In genomic region chr1:207052736-207053545, GRCh38 we compare ENCODE assay signal across 2 cellular contexts.
TF ChIP-seq lines count a peak whose summit lies in the region.

TSS of gene PFKFB2 (plus strand) at chr1:207053275. CDS start at chr1:207054718, 1,443 bp downstream.

TF ChIP-seq in HEK293, 187 proteins besides CTCF, POLR2A, EP300 and RAD21 (continued from another document and continues in another):
- TF ChIP-seq, protein P1, sequence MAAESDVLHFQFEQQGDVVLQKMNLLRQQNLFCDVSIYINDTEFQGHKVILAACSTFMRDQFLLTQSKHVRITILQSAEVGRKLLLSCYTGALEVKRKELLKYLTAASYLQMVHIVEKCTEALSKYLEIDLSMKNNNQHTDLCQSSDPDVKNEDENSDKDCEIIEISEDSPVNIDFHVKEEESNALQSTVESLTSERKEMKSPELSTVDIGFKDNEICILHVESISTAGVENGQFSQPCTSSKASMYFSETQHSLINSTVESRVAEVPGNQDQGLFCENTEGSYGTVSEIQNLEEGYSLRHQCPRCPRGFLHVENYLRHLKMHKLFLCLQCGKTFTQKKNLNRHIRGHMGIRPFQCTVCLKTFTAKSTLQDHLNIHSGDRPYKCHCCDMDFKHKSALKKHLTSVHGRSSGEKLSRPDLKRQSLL (tag by site-specific recombination; IDR thresholded peaks at IDR 0.05), result peak; percentile 76; the same call in 1 of the 2 replicates
- peak; percentile 74; the same call in 1 of the 2 replicates for TF ChIP-seq ZNF2 (tag by site-specific recombination; IDR thresholded peaks at IDR 0.05)
- peak; percentile 67; the same call in 1 of the 2 replicates for TF ChIP-seq MYNN (tag by site-specific recombination; IDR thresholded peaks at IDR 0.05; ENCODE audit: borderline replicate concordance)
- peak; percentile 72 for TF ChIP-seq ZNF341 (tag by site-specific recombination; IDR thresholded peaks at IDR 0.05; ENCODE audit: low read depth)
- peak; percentile 74 for TF ChIP-seq KLF10 (tag by site-specific recombination; IDR thresholded peaks at IDR 0.05)
- TF ChIP-seq ZNF214 (tag by site-specific recombination; IDR thresholded peaks at IDR 0.05; ENCODE audit: borderline replicate concordance), result no peak
- TF ChIP-seq TCF7L2 (IDR thresholded peaks at IDR 0.05; ENCODE audit: borderline replicate concordance, low read depth, low read length), result no peak
- TF ChIP-seq, protein P2, sequence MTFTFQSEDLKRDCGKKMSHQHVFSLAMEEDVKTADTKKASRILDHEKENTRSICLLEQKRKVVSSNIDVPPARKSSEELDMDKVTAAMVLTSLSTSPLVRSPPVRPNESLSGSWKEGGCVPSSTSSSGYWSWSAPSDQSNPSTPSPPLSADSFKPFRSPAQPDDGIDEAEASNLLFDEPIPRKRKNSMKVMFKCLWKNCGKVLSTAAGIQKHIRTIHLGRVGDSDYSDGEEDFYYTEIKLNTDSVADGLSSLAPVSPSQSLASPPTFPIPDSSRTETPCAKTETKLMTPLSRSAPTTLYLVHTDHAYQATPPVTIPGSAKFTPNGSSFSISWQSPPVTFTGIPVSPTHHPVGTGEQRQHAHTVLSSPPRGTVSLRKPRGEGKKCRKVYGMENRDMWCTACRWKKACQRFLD (tag by site-specific recombination; IDR thresholded peaks at IDR 0.05), result peak; percentile 92
- peak; percentile 51; the same call in 1 of the 2 replicates for TF ChIP-seq KLF17 (tag by site-specific recombination; IDR thresholded peaks at IDR 0.05)
- peak; percentile 66 for TF ChIP-seq ZNF629 (tag by site-specific recombination; IDR thresholded peaks at IDR 0.05)
- peak; percentile 67; the same call in 1 of the 2 replicates for TF ChIP-seq PATZ1 (tag by site-specific recombination; IDR thresholded peaks at IDR 0.05)
- TF ChIP-seq ZBTB11 (tag by site-specific recombination; conservative IDR thresholded peaks at IDR 0.05; ENCODE audit: low read depth), result peak; percentile 89
- peak; percentile 22; the same call in 1 of the 2 replicates for TF ChIP-seq TRIM28 (IDR thresholded peaks at IDR 0.05; ENCODE audit: borderline replicate concordance, low read length)
- no peak for TF ChIP-seq ZNF19 (tag by site-specific recombination; IDR thresholded peaks at IDR 0.05; ENCODE audit: low read depth)
- 0 out of 2 replicates have a peak, but pooled peaks have one; percentile 44 for TF ChIP-seq ZNF24 (tag by site-specific recombination; IDR thresholded peaks at IDR 0.05)
- TF ChIP-seq EGR2 (tag by site-specific recombination; IDR thresholded peaks at IDR 0.05; ENCODE audit: low read depth), result peak; percentile 57
- TF ChIP-seq ZBTB17 (tag by site-specific recombination; IDR thresholded peaks at IDR 0.05), result peak; percentile 79
- no peak for TF ChIP-seq WT1 (tag by site-specific recombination; IDR thresholded peaks at IDR 0.05)
- peak; percentile 44; the same call in 1 of the 2 replicates for TF ChIP-seq ZFP69B (tag by site-specific recombination; IDR thresholded peaks at IDR 0.05)
- TF ChIP-seq ZXDB (tag by site-specific recombination; IDR thresholded peaks at IDR 0.05), result peak; percentile 21; the same call in 1 of the 2 replicates
- TF ChIP-seq ZNF157 (tag by site-specific recombination; IDR thresholded peaks at IDR 0.05), result no peak

TF ChIP-seq in SK-N-SH treated with all-trans-retinoic acid at 6 μM for 48 hours, 23 proteins besides CTCF, POLR2A, EP300 and RAD21 (continued from another document):
- TF ChIP-seq POU6F1 (CRISPR knock-in tag; IDR thresholded peaks at IDR 0.05; ENCODE audit: borderline replicate concordance, low read depth) (no peak), ZNF565 (CRISPR knock-in tag; conservative IDR thresholded peaks at IDR 0.05; ENCODE audit: low read depth) (no peak), PATZ1 (CRISPR knock-in tag; IDR thresholded peaks at IDR 0.05; ENCODE audit: borderline replicate concordance) (no peak), ZC3H10 (CRISPR knock-in tag; IDR thresholded peaks at IDR 0.05) (no peak), TCF4 (CRISPR knock-in tag; IDR thresholded peaks at IDR 0.05; ENCODE audit: borderline replicate concordance) (no peak)
- TF ChIP-seq, protein P3, sequence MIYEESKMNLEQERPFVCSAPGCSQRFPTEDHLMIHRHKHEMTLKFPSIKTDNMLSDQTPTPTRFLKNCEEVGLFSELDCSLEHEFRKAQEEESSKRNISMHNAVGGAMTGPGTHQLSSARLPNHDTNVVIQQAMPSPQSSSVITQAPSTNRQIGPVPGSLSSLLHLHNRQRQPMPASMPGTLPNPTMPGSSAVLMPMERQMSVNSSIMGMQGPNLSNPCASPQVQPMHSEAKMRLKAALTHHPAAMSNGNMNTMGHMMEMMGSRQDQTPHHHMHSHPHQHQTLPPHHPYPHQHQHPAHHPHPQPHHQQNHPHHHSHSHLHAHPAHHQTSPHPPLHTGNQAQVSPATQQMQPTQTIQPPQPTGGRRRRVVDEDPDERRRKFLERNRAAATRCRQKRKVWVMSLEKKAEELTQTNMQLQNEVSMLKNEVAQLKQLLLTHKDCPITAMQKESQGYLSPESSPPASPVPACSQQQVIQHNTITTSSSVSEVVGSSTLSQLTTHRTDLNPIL (CRISPR knock-in tag; IDR thresholded peaks at IDR 0.05; ENCODE audit: low read depth), result no peak
